Comparison of ENCODE assay signal across 2 cellular contexts in the genomic region with DNA sequence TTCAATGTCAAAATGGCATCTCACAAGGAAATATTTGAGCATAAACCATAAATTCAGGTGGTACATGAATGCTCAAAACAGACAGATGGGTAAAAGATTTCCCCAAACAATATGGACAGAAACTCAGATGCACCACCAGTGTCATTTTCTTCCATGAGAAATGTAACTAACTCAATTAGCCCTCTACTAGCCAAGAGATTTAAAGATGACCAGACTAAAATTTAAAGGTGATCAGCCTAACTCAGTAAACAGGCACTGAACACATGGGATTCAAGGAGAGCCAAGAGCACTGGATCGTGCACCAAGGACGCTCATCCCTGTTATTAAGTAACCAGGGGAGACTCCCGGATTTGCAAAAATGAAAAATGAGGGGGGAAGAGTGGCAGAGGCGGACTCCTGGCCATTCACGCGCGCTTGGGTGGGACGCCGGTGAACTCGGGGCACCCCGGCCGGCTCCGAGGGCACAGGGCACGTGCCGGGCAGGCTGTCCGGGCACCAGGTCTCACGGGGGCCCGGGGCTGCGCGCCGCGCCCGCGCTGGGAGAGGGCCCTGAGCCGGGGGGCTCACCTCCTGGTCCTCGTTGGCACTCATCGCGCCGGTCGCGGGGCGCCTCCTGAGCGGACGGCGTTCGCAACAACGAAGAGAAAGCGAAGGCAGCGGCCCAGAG.
A peak's percentile ranks its signal among the peaks of the same experiment; 100 is the strongest.
TF ChIP-seq lines count a peak whose summit lies in the region.

No MANE protein-coding gene starts in this region.

TF ChIP-seq in HEK293T, 16 proteins besides CTCF, POLR2A, EP300 and RAD21:
- TF ChIP-seq, protein P1, sequence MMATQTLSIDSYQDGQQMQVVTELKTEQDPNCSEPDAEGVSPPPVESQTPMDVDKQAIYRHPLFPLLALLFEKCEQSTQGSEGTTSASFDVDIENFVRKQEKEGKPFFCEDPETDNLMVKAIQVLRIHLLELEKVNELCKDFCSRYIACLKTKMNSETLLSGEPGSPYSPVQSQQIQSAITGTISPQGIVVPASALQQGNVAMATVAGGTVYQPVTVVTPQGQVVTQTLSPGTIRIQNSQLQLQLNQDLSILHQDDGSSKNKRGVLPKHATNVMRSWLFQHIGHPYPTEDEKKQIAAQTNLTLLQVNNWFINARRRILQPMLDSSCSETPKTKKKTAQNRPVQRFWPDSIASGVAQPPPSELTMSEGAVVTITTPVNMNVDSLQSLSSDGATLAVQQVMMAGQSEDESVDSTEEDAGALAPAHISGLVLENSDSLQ (IDR thresholded peaks at IDR 0.05) = no peak
- 0 out of 2 replicates have a peak, but pooled peaks have one; percentile 8 for TF ChIP-seq L3MBTL2 (conservative IDR thresholded peaks at IDR 0.05)

TF ChIP-seq in K562, 482 proteins besides CTCF, POLR2A, EP300 and RAD21 (continued from another document and continues in another):
- TF ChIP-seq ZNF197 (CRISPR knock-in tag; IDR thresholded peaks at IDR 0.05; ENCODE audit: low read depth) (no peak), RBBP5 (IDR thresholded peaks at IDR 0.05; ENCODE audit: borderline replicate concordance, insufficient read depth, low read length, poor library complexity, severe bottlenecking) (peak; percentile 79), NR4A1 (CRISPR knock-in tag; IDR thresholded peaks at IDR 0.05) (no peak), NR4A1 (tag; IDR thresholded peaks at IDR 0.05) (no peak), GTF2E2 (tag; IDR thresholded peaks at IDR 0.05) (no peak), ESRRB (CRISPR knock-in tag; IDR thresholded peaks at IDR 0.05; ENCODE audit: borderline replicate concordance) (no peak), SRSF7 (optimal IDR thresholded peaks at IDR 0.05; ENCODE audit: low read depth, low read length) (no peak), ZNF707 (CRISPR knock-in tag; conservative IDR thresholded peaks at IDR 0.05) (no peak), ZBTB1 (CRISPR knock-in tag; IDR thresholded peaks at IDR 0.05; ENCODE audit: borderline replicate concordance, low read depth) (peak; percentile 45; the same call in 1 of the 2 replicates), KAT7 (CRISPR knock-in tag; IDR thresholded peaks at IDR 0.05; ENCODE audit: borderline replicate concordance) (0 out of 2 replicates have a peak, but pooled peaks have one; percentile 84), ZNF217 (CRISPR knock-in tag; IDR thresholded peaks at IDR 0.05) (no peak), RB1 (IDR thresholded peaks at IDR 0.05; ENCODE audit: low read depth) (peak; percentile 65; the same call in 1 of the 2 replicates), NFE2 (IDR thresholded peaks at IDR 0.05; ENCODE audit: low read depth) (no peak), ZFPM2 (CRISPR knock-in tag; IDR thresholded peaks at IDR 0.05) (no peak), NONO (IDR thresholded peaks at IDR 0.05; ENCODE audit: low read depth in 2 of 2, low read length in 1 of 2) (peak; percentile 27 to 62; a peak in 1 of 4 replicates), POU5F1 (IDR thresholded peaks at IDR 0.05; ENCODE audit: borderline replicate concordance, low read depth, low read length, partially characterized antibody) (no peak), SRSF3 (IDR thresholded peaks at IDR 0.05; ENCODE audit: insufficient read depth, low read length) (no peak), NFATC3 (IDR thresholded peaks at IDR 0.05) (no peak), SIX5 (IDR thresholded peaks at IDR 0.05; ENCODE audit: borderline replicate concordance in 1 of 2, insufficient read depth in 1 of 2, low read depth in 1 of 2, low read length in 2 of 2) (no peak), KDM5B (IDR thresholded peaks at IDR 0.05; ENCODE audit: insufficient replicate concordance, low read depth, low read length) (peak; percentile 72), BHLHE40 (IDR thresholded peaks at IDR 0.05; ENCODE audit: low read length) (peak; percentile 52), CHD1 (IDR thresholded peaks at IDR 0.05; ENCODE audit: low read length) (peak; percentile 32), THAP7 (CRISPR knock-in tag; IDR thresholded peaks at IDR 0.05) (0 out of 2 replicates have a peak, but pooled peaks have one; percentile 24), ZNF121 (CRISPR knock-in tag; conservative IDR thresholded peaks at IDR 0.05) (no peak), TGIF2 (CRISPR knock-in tag; IDR thresholded peaks at IDR 0.05) (no peak), ZBTB11 (CRISPR knock-in tag; IDR thresholded peaks at IDR 0.05) (0 out of 6 replicates have a peak, but pooled peaks of 1 of the 3 experiments have one; percentile 14), BRD4 (IDR thresholded peaks at IDR 0.05) (no peak)
- TF ChIP-seq, protein P2, sequence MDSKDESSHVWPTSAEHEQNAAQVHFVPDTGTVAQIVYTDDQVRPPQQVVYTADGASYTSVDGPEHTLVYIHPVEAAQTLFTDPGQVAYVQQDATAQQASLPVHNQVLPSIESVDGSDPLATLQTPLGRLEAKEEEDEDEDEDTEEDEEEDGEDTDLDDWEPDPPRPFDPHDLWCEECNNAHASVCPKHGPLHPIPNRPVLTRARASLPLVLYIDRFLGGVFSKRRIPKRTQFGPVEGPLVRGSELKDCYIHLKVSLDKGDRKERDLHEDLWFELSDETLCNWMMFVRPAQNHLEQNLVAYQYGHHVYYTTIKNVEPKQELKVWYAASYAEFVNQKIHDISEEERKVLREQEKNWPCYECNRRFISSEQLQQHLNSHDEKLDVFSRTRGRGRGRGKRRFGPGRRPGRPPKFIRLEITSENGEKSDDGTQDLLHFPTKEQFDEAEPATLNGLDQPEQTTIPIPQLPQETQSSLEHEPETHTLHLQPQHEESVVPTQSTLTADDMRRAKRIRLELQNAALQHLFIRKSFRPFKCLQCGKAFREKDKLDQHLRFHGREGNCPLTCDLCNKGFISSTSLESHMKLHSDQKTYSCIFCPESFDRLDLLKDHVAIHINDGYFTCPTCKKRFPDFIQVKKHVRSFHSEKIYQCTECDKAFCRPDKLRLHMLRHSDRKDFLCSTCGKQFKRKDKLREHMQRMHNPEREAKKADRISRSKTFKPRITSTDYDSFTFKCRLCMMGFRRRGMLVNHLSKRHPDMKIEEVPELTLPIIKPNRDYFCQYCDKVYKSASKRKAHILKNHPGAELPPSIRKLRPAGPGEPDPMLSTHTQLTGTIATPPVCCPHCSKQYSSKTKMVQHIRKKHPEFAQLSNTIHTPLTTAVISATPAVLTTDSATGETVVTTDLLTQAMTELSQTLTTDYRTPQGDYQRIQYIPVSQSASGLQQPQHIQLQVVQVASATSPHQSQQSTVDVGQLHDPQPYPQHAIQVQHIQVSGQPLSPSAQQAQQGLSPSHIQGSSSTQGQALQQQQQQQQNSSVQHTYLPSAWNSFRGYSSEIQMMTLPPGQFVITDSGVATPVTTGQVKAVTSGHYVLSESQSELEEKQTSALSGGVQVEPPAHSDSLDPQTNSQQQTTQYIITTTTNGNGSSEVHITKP (IDR thresholded peaks at IDR 0.05; ENCODE audit: partially characterized antibody) = no peak
- TF ChIP-seq, protein P3, sequence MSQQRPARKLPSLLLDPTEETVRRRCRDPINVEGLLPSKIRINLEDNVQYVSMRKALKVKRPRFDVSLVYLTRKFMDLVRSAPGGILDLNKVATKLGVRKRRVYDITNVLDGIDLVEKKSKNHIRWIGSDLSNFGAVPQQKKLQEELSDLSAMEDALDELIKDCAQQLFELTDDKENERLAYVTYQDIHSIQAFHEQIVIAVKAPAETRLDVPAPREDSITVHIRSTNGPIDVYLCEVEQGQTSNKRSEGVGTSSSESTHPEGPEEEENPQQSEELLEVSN (IDR thresholded peaks at IDR 0.05; ENCODE audit: borderline replicate concordance in 1 of 2, extremely low read depth in 1 of 2, insufficient read depth in 1 of 2, insufficient read length in 1 of 2, low read depth in 1 of 2, low read length in 1 of 2, poor library complexity in 1 of 2, severe bottlenecking in 1 of 2) = peak in 1 of 2 experiments; percentile 12
- TF ChIP-seq, protein P4, sequence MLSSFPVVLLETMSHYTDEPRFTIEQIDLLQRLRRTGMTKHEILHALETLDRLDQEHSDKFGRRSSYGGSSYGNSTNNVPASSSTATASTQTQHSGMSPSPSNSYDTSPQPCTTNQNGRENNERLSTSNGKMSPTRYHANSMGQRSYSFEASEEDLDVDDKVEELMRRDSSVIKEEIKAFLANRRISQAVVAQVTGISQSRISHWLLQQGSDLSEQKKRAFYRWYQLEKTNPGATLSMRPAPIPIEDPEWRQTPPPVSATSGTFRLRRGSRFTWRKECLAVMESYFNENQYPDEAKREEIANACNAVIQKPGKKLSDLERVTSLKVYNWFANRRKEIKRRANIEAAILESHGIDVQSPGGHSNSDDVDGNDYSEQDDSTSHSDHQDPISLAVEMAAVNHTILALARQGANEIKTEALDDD (IDR thresholded peaks at IDR 0.05) = peak; percentile 76
- TF ChIP-seq, protein P5, sequence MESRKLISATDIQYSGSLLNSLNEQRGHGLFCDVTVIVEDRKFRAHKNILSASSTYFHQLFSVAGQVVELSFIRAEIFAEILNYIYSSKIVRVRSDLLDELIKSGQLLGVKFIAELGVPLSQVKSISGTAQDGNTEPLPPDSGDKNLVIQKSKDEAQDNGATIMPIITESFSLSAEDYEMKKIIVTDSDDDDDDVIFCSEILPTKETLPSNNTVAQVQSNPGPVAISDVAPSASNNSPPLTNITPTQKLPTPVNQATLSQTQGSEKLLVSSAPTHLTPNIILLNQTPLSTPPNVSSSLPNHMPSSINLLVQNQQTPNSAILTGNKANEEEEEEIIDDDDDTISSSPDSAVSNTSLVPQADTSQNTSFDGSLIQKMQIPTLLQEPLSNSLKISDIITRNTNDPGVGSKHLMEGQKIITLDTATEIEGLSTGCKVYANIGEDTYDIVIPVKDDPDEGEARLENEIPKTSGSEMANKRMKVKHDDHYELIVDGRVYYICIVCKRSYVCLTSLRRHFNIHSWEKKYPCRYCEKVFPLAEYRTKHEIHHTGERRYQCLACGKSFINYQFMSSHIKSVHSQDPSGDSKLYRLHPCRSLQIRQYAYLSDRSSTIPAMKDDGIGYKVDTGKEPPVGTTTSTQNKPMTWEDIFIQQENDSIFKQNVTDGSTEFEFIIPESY (CRISPR knock-in tag; IDR thresholded peaks at IDR 0.05) = no peak
- TF ChIP-seq, protein P6, sequence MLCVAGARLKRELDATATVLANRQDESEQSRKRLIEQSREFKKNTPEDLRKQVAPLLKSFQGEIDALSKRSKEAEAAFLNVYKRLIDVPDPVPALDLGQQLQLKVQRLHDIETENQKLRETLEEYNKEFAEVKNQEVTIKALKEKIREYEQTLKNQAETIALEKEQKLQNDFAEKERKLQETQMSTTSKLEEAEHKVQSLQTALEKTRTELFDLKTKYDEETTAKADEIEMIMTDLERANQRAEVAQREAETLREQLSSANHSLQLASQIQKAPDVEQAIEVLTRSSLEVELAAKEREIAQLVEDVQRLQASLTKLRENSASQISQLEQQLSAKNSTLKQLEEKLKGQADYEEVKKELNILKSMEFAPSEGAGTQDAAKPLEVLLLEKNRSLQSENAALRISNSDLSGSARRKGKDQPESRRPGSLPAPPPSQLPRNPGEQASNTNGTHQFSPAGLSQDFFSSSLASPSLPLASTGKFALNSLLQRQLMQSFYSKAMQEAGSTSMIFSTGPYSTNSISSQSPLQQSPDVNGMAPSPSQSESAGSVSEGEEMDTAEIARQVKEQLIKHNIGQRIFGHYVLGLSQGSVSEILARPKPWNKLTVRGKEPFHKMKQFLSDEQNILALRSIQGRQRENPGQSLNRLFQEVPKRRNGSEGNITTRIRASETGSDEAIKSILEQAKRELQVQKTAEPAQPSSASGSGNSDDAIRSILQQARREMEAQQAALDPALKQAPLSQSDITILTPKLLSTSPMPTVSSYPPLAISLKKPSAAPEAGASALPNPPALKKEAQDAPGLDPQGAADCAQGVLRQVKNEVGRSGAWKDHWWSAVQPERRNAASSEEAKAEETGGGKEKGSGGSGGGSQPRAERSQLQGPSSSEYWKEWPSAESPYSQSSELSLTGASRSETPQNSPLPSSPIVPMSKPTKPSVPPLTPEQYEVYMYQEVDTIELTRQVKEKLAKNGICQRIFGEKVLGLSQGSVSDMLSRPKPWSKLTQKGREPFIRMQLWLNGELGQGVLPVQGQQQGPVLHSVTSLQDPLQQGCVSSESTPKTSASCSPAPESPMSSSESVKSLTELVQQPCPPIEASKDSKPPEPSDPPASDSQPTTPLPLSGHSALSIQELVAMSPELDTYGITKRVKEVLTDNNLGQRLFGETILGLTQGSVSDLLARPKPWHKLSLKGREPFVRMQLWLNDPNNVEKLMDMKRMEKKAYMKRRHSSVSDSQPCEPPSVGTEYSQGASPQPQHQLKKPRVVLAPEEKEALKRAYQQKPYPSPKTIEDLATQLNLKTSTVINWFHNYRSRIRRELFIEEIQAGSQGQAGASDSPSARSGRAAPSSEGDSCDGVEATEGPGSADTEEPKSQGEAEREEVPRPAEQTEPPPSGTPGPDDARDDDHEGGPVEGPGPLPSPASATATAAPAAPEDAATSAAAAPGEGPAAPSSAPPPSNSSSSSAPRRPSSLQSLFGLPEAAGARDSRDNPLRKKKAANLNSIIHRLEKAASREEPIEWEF (CRISPR knock-in tag; IDR thresholded peaks at IDR 0.05) = no peak
